11 cellular contexts compared by ENCODE assay signal in the genomic region with DNA sequence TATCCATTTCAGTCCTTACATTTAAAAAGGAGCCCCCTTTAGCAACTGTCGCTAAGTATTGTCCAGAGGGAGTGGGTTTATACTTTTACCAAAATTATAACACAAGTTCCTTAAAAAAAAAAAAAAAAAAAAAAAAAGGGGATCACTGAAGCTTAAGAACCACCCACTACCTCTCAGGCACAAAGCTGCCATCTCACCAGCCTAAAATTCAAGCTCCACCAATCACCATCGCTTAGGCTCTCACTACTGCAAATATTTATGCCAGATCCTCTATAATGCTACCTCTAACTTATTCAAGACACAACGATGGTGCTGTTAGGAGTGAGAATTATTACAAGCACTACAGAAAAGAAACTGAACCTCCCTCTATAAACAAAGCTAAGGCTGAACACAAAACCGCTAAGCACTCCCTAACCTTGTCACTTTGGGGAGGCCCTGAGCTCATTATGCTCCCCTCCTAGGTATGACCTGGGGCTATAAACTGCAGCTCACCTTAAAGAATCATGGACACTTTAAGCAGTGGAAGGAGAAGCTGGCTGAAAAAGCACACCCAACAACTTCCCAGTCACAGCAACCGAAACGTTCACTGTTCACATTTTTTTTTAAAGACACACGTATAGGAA. TPM values are rescaled to one million over a fixed set of nuclear protein-coding genes. Genes with fewer than 3 reads are reported as not detected.
A peak's percentile ranks its signal among the peaks of the same experiment; 100 is the strongest.
DNase-seq lines count a peak whose midpoint lies in the region; ATAC-seq and TF ChIP-seq lines count a peak whose summit lies in the region.
"Had no signal": no experiment of that assay in that cellular context is flagged by ENCODE, and none has a peak within 500 bp of the region (broad histone marks: within the 10 kb centered on the region; RNA-seq: fewer than 3 reads in every experiment).

No MANE protein-coding gene starts in this region.

- DNase-seq in Caco-2 (no peak), NCI-H2227 (lab: John Stamatoyannopoulos, UW; ENCODE audit: unreplicated experiment) (peak; percentile 66), endodermal cell (peak; percentile 62), nephron progenitor cell (no peak), NCI-H1930 (lab: John Stamatoyannopoulos, UW) (no peak), mesenteric fat pad (ENCODE audit: low spot score) (no peak)
- DNase-seq: stimulated activated CD4-positive, alpha-beta T cell treated with anti-CD3 and anti-CD28 coated beads, Interleukin-4, amount 100 ng/mL, for 1 hour had no signal

- POLR2A ChIA-PET in Caco-2 (lab: Charles Lee), result interaction anchor here (0.5 to 1.0 kb wide), 7 partner anchors 18 to 236 kb away, joined by 3 to 10 read pairs (median 5); no protein-coding TSS in a partner anchor

- CTCF ChIA-PET in Caco-2 (lab: Charles Lee), result interaction anchor here (0.6 to 2.0 kb wide), 10 partner anchors 18 to 306 kb away, joined by 3 to 10 read pairs (median 5); no protein-coding TSS in a partner anchor

- H3K4me3 Mint-ChIP-seq in Caco-2 (ENCODE audit: unreplicated experiment), result peak overlapping the region; percentile 54
- peak overlapping the region; percentile 97 for H3K4me3 Mint-ChIP-seq in endodermal cell
- peak overlapping the region; percentile 57 for H3K4me3 Mint-ChIP-seq in nephron progenitor cell

- H3K27me3 ChIP-seq in Caco-2 (replicated peaks; ENCODE audit: control insufficient read depth, insufficient read depth, low read length) (no peaks in the 10 kb centered on the region), endodermal cell (ENCODE audit: control insufficient read depth, insufficient read depth, low read length, poor library complexity, severe bottlenecking) (no peaks in the 10 kb centered on the region)

- intact Hi-C loops in Caco-2 (cut with micrococcal nuclease; ENCODE audit: unreplicated experiment), result loop anchor here (1.0 to 5.0 kb wide), 6 partner anchors 18 to 306 kb away; no protein-coding TSS in a partner anchor

- peak overlapping the region; percentile 95 for H3K9ac ChIP-seq in endodermal cell (ENCODE audit: extremely low read depth, low read length, poor library complexity, severe bottlenecking)

- H3K9me3 ChIP-seq in Caco-2, result no peaks in the 10 kb centered on the region
- H3K9me3 ChIP-seq in endodermal cell (ENCODE audit: control insufficient read depth, low read length), result peaks cover 7% of the 10 kb centered on the region

- TF ChIP-seq CTCF in Caco-2 (IDR thresholded peaks at IDR 0.05; ENCODE audit: insufficient read depth in 1 of 2, low read depth in 1 of 2, low read length in 1 of 2, severe bottlenecking in 1 of 2, unreplicated experiment in 1 of 2) (no peak), endodermal cell (conservative IDR thresholded peaks at IDR 0.05) (no peak), nephron progenitor cell (IDR thresholded peaks at IDR 0.05) (no peak)

- H3K36me3 ChIP-seq in Caco-2 (ENCODE audit: control insufficient read depth, insufficient read depth, low read length), result peaks cover 13% of the 10 kb centered on the region
- H3K36me3 ChIP-seq in endodermal cell (ENCODE audit: control insufficient read depth, insufficient read depth, low read length), result peaks cover 82% of the 10 kb centered on the region

- H3K27ac Mint-ChIP-seq in Caco-2 (ENCODE audit: unreplicated experiment) (no peak overlapping the region), endodermal cell (peak overlapping the region; percentile 87), nephron progenitor cell (no peak overlapping the region)
- H3K27ac Mint-ChIP-seq: T-helper 2 cell treated with Interferon-gamma antibody and Interleukin-4, amounts not matched to agents 5 μg/mL and 100 μg/mL, for 36 hours had no signal

- 4 to 36% methylated on average over 4 to 7 of the region's 7 CpGs for WGBS in endodermal cell (ENCODE audit: insufficient coverage in 1 of 2, insufficient read length in 1 of 2), 2 experiments

- H3K4me1 Mint-ChIP-seq in Caco-2 (ENCODE audit: low read depth, unreplicated experiment) (peaks cover 50% of the 10 kb centered on the region), endodermal cell (peaks cover 28% of the 10 kb centered on the region), nephron progenitor cell (peaks cover 33% of the 10 kb centered on the region)

- peak overlapping the region; percentile 23 for H3K4me3 ChIP-seq in Caco-2 (ENCODE audit: low read depth, low read length)
- H3K4me3 ChIP-seq in endodermal cell (ENCODE audit: low read length), result peak overlapping the region; percentile 95

- TSS peak; percentile 16 for BruUV-seq in Caco-2 (replicated peaks; lab: Mats Ljungman, UMichigan)

- peaks cover 69% of the 10 kb centered on the region for H3K4me1 ChIP-seq in Caco-2
- H3K4me1 ChIP-seq in endodermal cell (ENCODE audit: control insufficient read depth, insufficient read depth, low read length), result no peaks in the 10 kb centered on the region

- ATAC-seq in HG03342 (IDR thresholded peaks at IDR 0.05; ENCODE audit: unreplicated experiment), result no peak
- ATAC-seq in GM21390 (IDR thresholded peaks at IDR 0.05; ENCODE audit: unreplicated experiment), result no peak

- H3K27ac ChIP-seq in endodermal cell (ENCODE audit: low read depth, low read length), result no peak overlapping the region
- H3K27ac ChIP-seq: C4-2B had no signal

- H3K9me3 Mint-ChIP-seq in Caco-2 (ENCODE audit: unreplicated experiment), result no peaks in the 10 kb centered on the region
- no peaks in the 10 kb centered on the region for H3K9me3 Mint-ChIP-seq in endodermal cell
- H3K9me3 Mint-ChIP-seq in nephron progenitor cell, result peaks cover 7% of the 10 kb centered on the region
- H3K9me3 Mint-ChIP-seq: T-helper 2 cell treated with Interferon-gamma antibody and Interleukin-4, amounts not matched to agents 5 μg/mL and 100 μg/mL, for 36 hours had no signal

- H3K27me3 Mint-ChIP-seq in Caco-2 (ENCODE audit: insufficient read depth, unreplicated experiment), result no peaks in the 10 kb centered on the region
- H3K27me3 Mint-ChIP-seq in endodermal cell (ENCODE audit: insufficient read depth), result peaks cover 2% of the 10 kb centered on the region
- peaks cover 90% of the 10 kb centered on the region for H3K27me3 Mint-ChIP-seq in nephron progenitor cell (ENCODE audit: low read depth, poor library complexity)

- H3K36me3 Mint-ChIP-seq in Caco-2 (ENCODE audit: insufficient read depth, unreplicated experiment) (peaks cover 94% of the 10 kb centered on the region), endodermal cell (ENCODE audit: low read depth) (peaks cover 78% of the 10 kb centered on the region), nephron progenitor cell (ENCODE audit: low read depth) (peaks cover 5% of the 10 kb centered on the region)

RNA-seq across cellular contexts. Expression of a gene that starts 3.6 kb away (rescaled TPM):
- total RNA-seq in Caco-2 (2022), result 59.1 and 61.4 TPM in 2 replicates
- total RNA-seq in endodermal cell, result 1,000 to 10,000 TPM; 1,055 to 1,188 TPM
- 95.5 TPM for polyA plus RNA-seq in endodermal cell (2013, experiment 1 of 2)
- 122 TPM for polyA plus RNA-seq in endodermal cell (2013, experiment 2 of 2)
- total RNA-seq in mesenteric fat pad, result 22.3 TPM

RNA-seq across cellular contexts. Expression of a gene that starts 54.6 kb away (rescaled TPM):
- 39.4 and 40.7 TPM in 2 replicates for total RNA-seq in Caco-2 (2022)
- total RNA-seq in endodermal cell, result 10 to 100 TPM; 19.8 to 22.4 TPM
- polyA plus RNA-seq in endodermal cell (2013, experiment 1 of 2), result 26.6 TPM
- polyA plus RNA-seq in endodermal cell (2013, experiment 2 of 2), result 31.3 TPM
- 24.4 TPM for total RNA-seq in mesenteric fat pad

Comparison
In these comparisons a context has a peak if more than half of its experiments do, and no peak if none do; other contexts are left out.
1. DNase-seq: peak in NCI-H2227 (single experiment) and endodermal cell (single experiment); none in Caco-2 (0 of 2), nephron progenitor cell (single experiment), NCI-H1930 (0 of 2) and mesenteric fat pad (single experiment).
2. RNA of a gene that starts 3.6 kb away (total RNA-seq): 1,055 to 1,188 TPM in endodermal cell; 59.1 to 61.4 TPM in Caco-2 and 22.3 TPM in mesenteric fat pad (single experiment); every median in the first group is over 10 times any median in the second.
3. Peak in every context shown above with its lines, with median percentiles within 50 percentile points of each other: H3K4me3 Mint-ChIP-seq.